Comparison of ENCODE assay signal across 19 cellular contexts in genomic region chr18:46373131-46373530, GRCh38.
"Had no signal": no experiment of that assay in that cellular context is flagged by ENCODE, and none has a peak within 500 bp of the region (broad histone marks: within the 10 kb centered on the region; RNA-seq: fewer than 3 reads in every experiment).

No MANE protein-coding gene starts in this region.

- H3K36me3 Mint-ChIP-seq: stimulated activated naive B cell treated with anti-CD40 and anti-IgM and Interleukin-4, amounts not matched to agents 10 μg/mL and 1 μg/mL and 100 μg/mL, for 72 hours had no signal

- H3K36me3 ChIP-seq: heart right ventricle, left ventricle myocardium inferior, pancreas, prostate gland, right lobe of liver, spleen had no signal

- H3K27me3 ChIP-seq: heart right ventricle, pancreas, right lobe of liver, spleen had no signal

- H3K9me3 Mint-ChIP-seq: nephron progenitor cell; stimulated activated naive B cell treated with anti-CD40 and anti-IgM and Interleukin-4, amounts not matched to agents 10 μg/mL and 1 μg/mL and 100 μg/mL, for 72 hours had no signal

- H3K4me3 Mint-ChIP-seq: nephron progenitor cell; stimulated activated naive B cell treated with anti-CD40 and anti-IgM and Interleukin-4, amounts not matched to agents 10 μg/mL and 1 μg/mL and 100 μg/mL, for 72 hours had no signal

- H3K27ac ChIP-seq: coronary artery, heart right ventricle, left ventricle myocardium inferior, pancreas, prostate gland, right lobe of liver, spleen had no signal

- H3K4me1 Mint-ChIP-seq: stimulated activated naive B cell treated with anti-CD40 and anti-IgM and Interleukin-4, amounts not matched to agents 10 μg/mL and 1 μg/mL and 100 μg/mL, for 72 hours had no signal

- DNase-seq: central memory CD4-positive, alpha-beta T cell; effector CD4-positive, alpha-beta T cell; heart right ventricle; left ventricle myocardium inferior; mesenchymal stem cell; midbrain; nephron progenitor cell; nucleus accumbens; pancreas; right lobe of liver; spleen; stimulated activated CD4-positive, alpha-beta T cell treated with anti-CD3 and anti-CD28 coated beads, Interleukin-15, amount 100 ng/mL, for 24 hours; stimulated activated CD4-positive, alpha-beta T cell treated with anti-CD3 and anti-CD28 coated beads, Interleukin-1b, Interleukin-23, amount 100 ng/mL, for 48 hours; stimulated activated CD4-positive, alpha-beta T cell treated with anti-CD3 and anti-CD28 coated beads, Interleukin-4, amount 100 ng/mL, for 24 hours; stimulated activated naive B cell treated with anti-CD40 and anti-IgM and Interleukin-4, amounts not matched to agents 10 μg/mL and 1 μg/mL and 100 μg/mL, for 72 hours; trophoblast cell had no signal

- H3K4me3 ChIP-seq: coronary artery, heart right ventricle, left ventricle myocardium inferior, lung, pancreas, prostate gland, right lobe of liver, spleen had no signal

- ATAC-seq: heart right ventricle, pancreas, right lobe of liver had no signal

- H3K27ac Mint-ChIP-seq: nephron progenitor cell; stimulated activated naive B cell treated with anti-CD40 and anti-IgM and Interleukin-4, amounts not matched to agents 10 μg/mL and 1 μg/mL and 100 μg/mL, for 72 hours had no signal

- H3K4me1 ChIP-seq: pancreas, prostate gland had no signal

- H3K9me3 ChIP-seq: heart right ventricle, left ventricle myocardium inferior, pancreas, prostate gland, right lobe of liver, spleen had no signal
